Comparison of ENCODE assay signal across 18 cellular contexts in genomic region chr5:87119588-87119987, GRCh38.
DNase-seq lines count a peak whose midpoint lies in the region; ATAC-seq and TF ChIP-seq lines count a peak whose summit lies in the region.
"Had no signal": no experiment of that assay in that cellular context is flagged by ENCODE, and none has a peak within 500 bp of the region (broad histone marks: within the 10 kb centered on the region; RNA-seq: fewer than 3 reads in every experiment).

No MANE protein-coding gene starts in this region.

- TF ChIP-seq CTCF in CD8-positive, alpha-beta T cell (IDR thresholded peaks at IDR 0.05): no peak
- TF ChIP-seq CTCF in OCI-LY3 (IDR thresholded peaks at IDR 0.05; ENCODE audit: low read depth, low read length): no peak
- no peak for TF ChIP-seq CTCF in ascending aorta (IDR thresholded peaks at IDR 0.05)

- peaks cover 28% of the 10 kb centered on the region for H3K4me1 ChIP-seq in CD8-positive, alpha-beta T cell (ENCODE audit: insufficient read depth, low read length)
- H3K4me1 ChIP-seq in OCI-LY3 (ENCODE audit: low read length) (peaks cover 65% of the 10 kb centered on the region), ascending aorta (peaks cover 0 to 16% of the 10 kb centered on the region in 2 donors)

- no peaks in the 10 kb centered on the region for H3K36me3 Mint-ChIP-seq in CD8-positive, alpha-beta T cell

- ATAC-seq in CD8-positive, alpha-beta T cell: no peak
- no peak for ATAC-seq in HG03039 (IDR thresholded peaks at IDR 0.05; ENCODE audit: unreplicated experiment)
- ATAC-seq in GM18511 (IDR thresholded peaks at IDR 0.05; ENCODE audit: unreplicated experiment): no peak

- peaks cover 46% of the 10 kb centered on the region for H3K4me1 Mint-ChIP-seq in CD8-positive, alpha-beta T cell (ENCODE audit: low read depth)
- H3K4me1 Mint-ChIP-seq: H9 had no signal

- no peaks in the 10 kb centered on the region for H3K36me3 ChIP-seq in CD8-positive, alpha-beta T cell (ENCODE audit: insufficient read depth, low read length)
- H3K36me3 ChIP-seq in OCI-LY3 (replicated peaks; ENCODE audit: low read depth, low read length) (no peaks in the 10 kb centered on the region), ascending aorta (no peaks in the 10 kb centered on the region)
- H3K36me3 ChIP-seq: thyroid gland had no signal

- peak overlapping the region; percentile 46 for H3K27ac Mint-ChIP-seq in CD8-positive, alpha-beta T cell

- no peaks in the 10 kb centered on the region for H4K20me1 ChIP-seq in OCI-LY3 (ENCODE audit: insufficient read depth, low read length)

- H3K4me2 ChIP-seq in OCI-LY3 (ENCODE audit: low read length): no peak overlapping the region

- no peak overlapping the region for H3K4me3 Mint-ChIP-seq in CD8-positive, alpha-beta T cell
- H3K4me3 Mint-ChIP-seq: H9 had no signal

- no peaks in the 10 kb centered on the region for H3K79me2 ChIP-seq in OCI-LY3 (ENCODE audit: low read length)

- H3K4me3 ChIP-seq in CD8-positive, alpha-beta T cell (ENCODE audit: low read depth, low read length): no peak overlapping the region
- H3K4me3 ChIP-seq in OCI-LY3 (ENCODE audit: low read length) (no peak overlapping the region), ascending aorta (no peak overlapping the region)
- H3K4me3 ChIP-seq: thyroid gland had no signal

- DNase-seq in CD8-positive, alpha-beta T cell: no peak
- DNase-seq in ascending aorta (ENCODE audit: low spot score in 2 of 2) (no peak), kidney tubule cell (ENCODE audit: low spot score) (peak; percentile 32), posterior vena cava (ENCODE audit: low spot score) (no peak), NCI-H2081 treated with DMSO at 0.1 percent for 48 hours (lab: John Stamatoyannopoulos, UW) (no peak)
- DNase-seq: activated CD4-positive, alpha-beta T cell treated with anti-CD3 and anti-CD28 coated beads, Interleukin-2, amount 50 U/mL, for 4 hours; anterior cingulate cortex; cortex of kidney; DMS153; H9; left cardiac atrium; NCI-H1694; occipital lobe; stimulated activated CD4-positive, alpha-beta T cell treated with anti-CD3 and anti-CD28 coated beads, Interleukin-4, amount 100 ng/mL, for 1 hour; thyroid gland had no signal

- no peaks in the 10 kb centered on the region for H3K27me3 ChIP-seq in CD8-positive, alpha-beta T cell (ENCODE audit: insufficient read depth, low read length)
- H3K27me3 ChIP-seq in OCI-LY3 (ENCODE audit: low read depth, low read length) (no peaks in the 10 kb centered on the region), ascending aorta (no peaks in the 10 kb centered on the region)
- H3K27me3 ChIP-seq: thyroid gland had no signal

- H3K27me3 Mint-ChIP-seq in CD8-positive, alpha-beta T cell (ENCODE audit: low read depth): no peaks in the 10 kb centered on the region

- H3K9ac ChIP-seq in OCI-LY3 (ENCODE audit: low read length): no peak overlapping the region

- POLR2A ChIA-PET in CD8-positive, alpha-beta T cell (lab: Charles Lee): interaction anchor here (0.7 kb wide), 1 partner anchor 38 kb away, joined by 3 read pairs; no protein-coding TSS in a partner anchor

- intact Hi-C loops in CD8-positive, alpha-beta T cell (cut with DNase I, micrococcal nuclease): no loop called here
- intact Hi-C loops in ascending aorta (cut with DNase I) (no loop called here), posterior vena cava (cut with DNase I) (no loop called here)

- H3K27ac ChIP-seq in CD8-positive, alpha-beta T cell (ENCODE audit: low read depth, low read length): no peak overlapping the region
- H3K27ac ChIP-seq in OCI-LY3 (ENCODE audit: low read length): peak overlapping the region; percentile 81; the same call in 1 of the 2 replicates
- peak overlapping the region; percentile 80 to 89 for H3K27ac ChIP-seq in ascending aorta

- CTCF ChIA-PET in CD8-positive, alpha-beta T cell (lab: Charles Lee): no interaction called here

- H3K9me3 ChIP-seq in CD8-positive, alpha-beta T cell (ENCODE audit: low read length): no peaks in the 10 kb centered on the region
- no peaks in the 10 kb centered on the region for H3K9me3 ChIP-seq in OCI-LY3 (ENCODE audit: insufficient read depth, low read length)
- H3K9me3 ChIP-seq in ascending aorta: no peaks in the 10 kb centered on the region
- H3K9me3 ChIP-seq: thyroid gland had no signal

- H3K9me3 Mint-ChIP-seq in CD8-positive, alpha-beta T cell: no peaks in the 10 kb centered on the region
- H3K9me3 Mint-ChIP-seq: H9 had no signal

- H2AFZ ChIP-seq in OCI-LY3 (ENCODE audit: low read depth, low read length): no peak overlapping the region
